In the genomic region with DNA sequence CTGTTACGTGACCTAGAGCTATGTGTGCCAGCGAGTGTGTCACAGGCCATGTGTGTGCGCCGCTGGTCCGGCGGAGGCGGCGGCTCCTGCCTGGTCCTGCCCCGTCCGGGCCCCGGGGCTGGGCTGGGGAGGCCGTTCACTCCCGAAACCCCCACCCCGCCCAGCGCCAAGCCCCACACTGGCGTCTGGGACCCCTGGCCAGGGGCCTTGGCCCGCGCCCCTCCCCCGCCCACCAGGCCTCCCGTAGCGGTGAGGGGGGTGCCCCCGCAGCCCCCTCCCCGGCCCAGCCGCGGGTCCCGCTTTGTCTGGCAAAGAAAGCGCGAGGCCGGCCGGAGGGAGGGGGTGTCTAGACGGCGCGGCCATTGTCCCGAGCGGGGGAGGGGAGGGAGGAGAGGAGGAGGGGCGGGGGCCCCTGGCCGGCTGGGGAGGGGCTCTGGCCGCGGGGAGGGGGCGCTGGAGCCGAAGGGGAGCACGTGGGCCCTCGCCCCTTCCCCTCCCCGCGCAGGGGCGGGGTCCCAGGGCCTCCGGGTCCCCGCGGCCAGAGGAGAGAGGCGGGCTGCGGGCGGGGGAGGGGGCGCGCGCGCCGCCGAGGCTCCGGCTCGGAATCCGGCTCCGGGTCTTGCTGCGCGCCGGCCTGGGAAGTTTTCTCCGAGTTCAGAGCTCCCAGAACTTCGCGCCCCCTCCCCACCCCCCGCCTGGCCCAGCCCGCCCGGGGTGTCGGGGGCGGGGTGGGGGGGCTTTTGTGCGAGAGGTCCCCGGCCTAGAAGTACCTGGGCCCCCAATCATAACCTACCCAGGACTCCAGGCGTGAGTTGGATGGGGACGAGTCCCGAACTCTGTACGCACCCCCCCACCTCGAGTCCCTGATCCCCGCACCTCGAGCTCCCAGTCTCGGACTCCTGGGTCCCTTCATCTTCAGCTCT, we compare ENCODE assay signal across 1 cellular context.
TF ChIP-seq lines count a peak whose summit lies in the region.

No MANE protein-coding gene starts in this region.

TF ChIP-seq in A549, 52 proteins besides CTCF, POLR2A, EP300 and RAD21 (continued from another document):
- TF ChIP-seq PHF8 (IDR thresholded peaks at IDR 0.05; ENCODE audit: borderline replicate concordance, low read depth) (no peak), JUN (IDR thresholded peaks at IDR 0.05) (no peak), SMC3 (IDR thresholded peaks at IDR 0.05) (no peak), NR3C1 (IDR thresholded peaks at IDR 0.05) (no peak), HDAC2 (IDR thresholded peaks at IDR 0.05) (no peak)
- TF ChIP-seq, protein P1, sequence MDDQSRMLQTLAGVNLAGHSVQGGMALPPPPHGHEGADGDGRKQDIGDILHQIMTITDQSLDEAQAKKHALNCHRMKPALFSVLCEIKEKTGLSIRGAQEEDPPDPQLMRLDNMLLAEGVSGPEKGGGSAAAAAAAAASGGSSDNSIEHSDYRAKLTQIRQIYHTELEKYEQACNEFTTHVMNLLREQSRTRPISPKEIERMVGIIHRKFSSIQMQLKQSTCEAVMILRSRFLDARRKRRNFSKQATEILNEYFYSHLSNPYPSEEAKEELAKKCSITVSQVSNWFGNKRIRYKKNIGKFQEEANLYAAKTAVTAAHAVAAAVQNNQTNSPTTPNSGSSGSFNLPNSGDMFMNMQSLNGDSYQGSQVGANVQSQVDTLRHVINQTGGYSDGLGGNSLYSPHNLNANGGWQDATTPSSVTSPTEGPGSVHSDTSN (IDR thresholded peaks at IDR 0.05), result no peak
